17 cellular contexts compared by ENCODE assay signal in genomic region chr12:132620893-132621656, GRCh38. TPM values are rescaled to one million over a fixed set of nuclear protein-coding genes. Genes with fewer than 3 reads are reported as not detected.
DNase-seq lines count a peak whose midpoint lies in the region; ATAC-seq, FAIRE-seq and TF ChIP-seq lines count a peak whose summit lies in the region.
"Had no signal": no experiment of that assay in that cellular context is flagged by ENCODE, and none has a peak within 500 bp of the region (broad histone marks: within the 10 kb centered on the region; RNA-seq: fewer than 3 reads in every experiment).

No MANE protein-coding gene starts in this region.

- H3K36me3 ChIP-seq in GM23338 (ENCODE audit: insufficient read depth): no peaks in the 10 kb centered on the region
- H3K36me3 ChIP-seq in GM12878 (ENCODE audit: control insufficient read depth in 2 of 2, insufficient read depth in 2 of 2, low read length in 1 of 2): peaks cover 0 to 19% of the 10 kb centered on the region in 2 experiments; a peak in 3 of 4 replicates
- H3K36me3 ChIP-seq in osteoblast (ENCODE audit: insufficient read depth, low read length): no peaks in the 10 kb centered on the region
- peaks cover 7% of the 10 kb centered on the region; the same call in 1 of the 2 replicates for H3K36me3 ChIP-seq in PC-3 (ENCODE audit: low read depth, low read length)
- H3K36me3 ChIP-seq in CD4-positive, alpha-beta memory T cell (ENCODE audit: insufficient read depth, low read length): no peaks in the 10 kb centered on the region

- ATAC-seq in GM23338 (no peak), GM12878 (no peak), PC-3 (no peak)

- H3K9ac ChIP-seq in GM12878 (ENCODE audit: control insufficient read depth, insufficient read depth, low read length) (no peak overlapping the region), PC-3 (ENCODE audit: low read length) (no peak overlapping the region)
- H3K9ac ChIP-seq: KMS-11, SK-N-SH had no signal

- H3K79me2 ChIP-seq in GM23338 (replicated peaks; ENCODE audit: insufficient read depth) (no peaks in the 10 kb centered on the region), GM12878 (ENCODE audit: control insufficient read depth, insufficient read depth, low read length) (no peaks in the 10 kb centered on the region), osteoblast (ENCODE audit: insufficient read depth, low read length) (no peaks in the 10 kb centered on the region), PC-3 (ENCODE audit: low read length) (no peaks in the 10 kb centered on the region)

- H3K9me3 ChIP-seq in GM12878 (replicated peaks; ENCODE audit: control insufficient read depth, insufficient read depth, low read length) (peaks cover 5% of the 10 kb centered on the region), osteoblast (ENCODE audit: low read depth, low read length) (peaks cover 3% of the 10 kb centered on the region), PC-3 (ENCODE audit: low read length) (0 out of 2 replicates have a peak, but pooled peaks cover 3% of the 10 kb centered on the region)
- H3K9me3 ChIP-seq in CD4-positive, alpha-beta memory T cell (ENCODE audit: control insufficient read depth in 1 of 2, low read length in 2 of 2): no peaks in the 10 kb centered on the region
- H3K9me3 ChIP-seq: SK-N-SH had no signal

- H3K4me2 ChIP-seq in GM23338: no peak overlapping the region
- no peak overlapping the region for H3K4me2 ChIP-seq in GM12878 (ENCODE audit: control insufficient read depth, insufficient read depth)
- H3K4me2 ChIP-seq in osteoblast (ENCODE audit: insufficient read depth, low read length): no peak overlapping the region
- H3K4me2 ChIP-seq in PC-3 (ENCODE audit: low read length): no peak overlapping the region
- H3K4me2 ChIP-seq: KMS-11, SK-N-SH had no signal

- H3K27ac ChIP-seq in GM23338 (ENCODE audit: low read depth): no peak overlapping the region
- H3K27ac ChIP-seq in GM12878 (ENCODE audit: control insufficient read depth, insufficient read depth): no peak overlapping the region
- no peak overlapping the region for H3K27ac ChIP-seq in osteoblast (ENCODE audit: low read depth, low read length)
- H3K27ac ChIP-seq in PC-3 (ENCODE audit: low read length): no peak overlapping the region
- H3K27ac ChIP-seq in CD4-positive, alpha-beta memory T cell (ENCODE audit: low read depth, low read length): no peak overlapping the region
- H3K27ac ChIP-seq: KMS-11 had no signal

- in situ Hi-C loops in GM12878 (cut with MboI): no loop called here

- POLR2A ChIA-PET in GM12878 (lab: Charles Lee): no interaction called here
- POLR2A ChIA-PET in PC-3 (lab: Charles Lee; ENCODE audit: unreplicated experiment): no interaction called here
- POLR2A ChIA-PET in CD4-positive, alpha-beta memory T cell (lab: Charles Lee; ENCODE audit: partially characterized antibody): no interaction called here

- H3K27ac Mint-ChIP-seq in GM23338: no peak overlapping the region
- H3K27ac Mint-ChIP-seq in activated naive CD4-positive, alpha-beta T cell treated with anti-CD3 and anti-CD28 coated beads for 36 hours: no peak overlapping the region
- H3K27ac Mint-ChIP-seq in CD4-positive, alpha-beta memory T cell: no peak overlapping the region

- peaks cover 19% of the 10 kb centered on the region for H3K9me3 Mint-ChIP-seq in GM23338
- peaks cover 5% of the 10 kb centered on the region for H3K9me3 Mint-ChIP-seq in activated naive CD4-positive, alpha-beta T cell treated with anti-CD3 and anti-CD28 coated beads for 36 hours
- H3K9me3 Mint-ChIP-seq in CD4-positive, alpha-beta memory T cell: peaks cover 0 to 16% (median 8%) of the 10 kb centered on the region in 8 donors

- H3K27me3 ChIP-seq in GM23338 (ENCODE audit: insufficient read depth) (peaks cover 39% of the 10 kb centered on the region), GM12878 (replicated peaks in 1 of 2; ENCODE audit: control insufficient read depth in 2 of 2, insufficient read depth in 2 of 2, low read length in 1 of 2) (no peaks in the 10 kb centered on the region), osteoblast (ENCODE audit: insufficient read depth, low read length) (peaks cover 34% of the 10 kb centered on the region), PC-3 (ENCODE audit: low read length) (peaks cover 28% of the 10 kb centered on the region)
- H3K27me3 ChIP-seq in CD4-positive, alpha-beta memory T cell (ENCODE audit: insufficient read depth, low read length): peaks cover 11% of the 10 kb centered on the region

- peak; percentile 62 for TF ChIP-seq POLR2A in GM12878 (IDR thresholded peaks at IDR 0.05; ENCODE audit: low read depth, low read length)

- RAD21 ChIA-PET in GM12878 (lab: Charles Lee; ENCODE audit: unreplicated experiment): no interaction called here

- H4K20me1 ChIP-seq in GM23338 (replicated peaks; ENCODE audit: insufficient read depth) (0 out of 2 replicates have a peak, but pooled peaks cover 6% of the 10 kb centered on the region), GM12878 (ENCODE audit: control insufficient read depth, insufficient read depth) (no peaks in the 10 kb centered on the region), osteoblast (ENCODE audit: insufficient read depth, low read length) (no peaks in the 10 kb centered on the region), PC-3 (ENCODE audit: low read length) (no peaks in the 10 kb centered on the region)

- no peak for TF ChIP-seq EP300 in GM12878 (IDR thresholded peaks at IDR 0.05; ENCODE audit: borderline replicate concordance in 1 of 2, control insufficient read depth in 1 of 2, low read depth in 2 of 2, low read length in 2 of 2)

- CTCF ChIA-PET in GM12878 (lab: Yijun Ruan, JAX): no interaction called here
- CTCF ChIA-PET in PC-3 (lab: Charles Lee): no interaction called here
- CTCF ChIA-PET in activated naive CD4-positive, alpha-beta T cell treated with anti-CD3 and anti-CD28 coated beads for 36 hours (lab: Charles Lee): no interaction called here
- CTCF ChIA-PET in CD4-positive, alpha-beta memory T cell (lab: Charles Lee; ENCODE audit: partially characterized antibody): no interaction called here

- H3K9me2 ChIP-seq in GM23338 (ENCODE audit: insufficient read depth) (no peaks in the 10 kb centered on the region), PC-3 (replicated peaks; ENCODE audit: low read length) (no peaks in the 10 kb centered on the region)
- H3K9me2 ChIP-seq: SK-N-SH had no signal

- H3K27me3 Mint-ChIP-seq in GM23338 (ENCODE audit: insufficient read depth, low read depth, poor library complexity): peaks cover 40% of the 10 kb centered on the region
- peaks cover 19% of the 10 kb centered on the region for H3K27me3 Mint-ChIP-seq in activated naive CD4-positive, alpha-beta T cell treated with anti-CD3 and anti-CD28 coated beads for 36 hours (ENCODE audit: low read depth)
- H3K27me3 Mint-ChIP-seq in CD4-positive, alpha-beta memory T cell: peaks cover 7 to 12% of the 10 kb centered on the region in 2 donors

- no peak overlapping the region for H3K4me3 ChIP-seq in GM23338
- H3K4me3 ChIP-seq in GM12878: no peak overlapping the region
- H3K4me3 ChIP-seq in osteoblast (ENCODE audit: insufficient read depth, low read length): no peak overlapping the region
- H3K4me3 ChIP-seq in PC-3 (ENCODE audit: low read length): no peak overlapping the region
- no peak overlapping the region for H3K4me3 ChIP-seq in CD4-positive, alpha-beta memory T cell (ENCODE audit: low read length in 2 of 2)

- no peak for FAIRE-seq in GM12878 (lab: Jason Lieb, UNC)
- FAIRE-seq: GM12892, GM19239 had no signal

- TF ChIP-seq CTCF in GM23338 (conservative IDR thresholded peaks at IDR 0.05; ENCODE audit: low read depth in 2 of 2) (no peak), GM12878 (IDR thresholded peaks at IDR 0.05 in 2 of 3, conservative IDR thresholded peaks at IDR 0.05 in 1 of 3; ENCODE audit: control insufficient read depth in 2 of 3, extremely low read depth in 1 of 3, insufficient read depth in 1 of 3, low read depth in 3 of 3, low read length in 3 of 3) (no peak), osteoblast (IDR thresholded peaks at IDR 0.05; ENCODE audit: extremely low read depth, low read depth, low read length) (no peak), PC-3 (conservative IDR thresholded peaks at IDR 0.05; ENCODE audit: low read depth, low read length) (no peak)

- H3F3A ChIP-seq in GM23338 (replicated peaks; ENCODE audit: low read depth) (0 out of 2 replicates have a peak, but pooled peaks cover 3% of the 10 kb centered on the region), PC-3 (ENCODE audit: low read length, unreplicated experiment) (no peaks in the 10 kb centered on the region)

- SMC1A ChIA-PET in GM12878 (lab: Charles Lee; ENCODE audit: uncharacterized antibody, unreplicated experiment): no interaction called here

- intact Hi-C loops in GM12878 (cut with micrococcal nuclease; ENCODE audit: unreplicated experiment): no loop called here
- intact Hi-C loops in PC-3 (cut with micrococcal nuclease): no loop called here
- intact Hi-C loops in activated naive CD4-positive, alpha-beta T cell treated with anti-CD3 and anti-CD28 coated beads for 36 hours (cut with micrococcal nuclease): no loop called here
- intact Hi-C loops in CD4-positive, alpha-beta memory T cell (cut with micrococcal nuclease): no loop called here

- H3K4me1 ChIP-seq in GM23338 (ENCODE audit: insufficient read depth) (peaks cover 6% of the 10 kb centered on the region; the same call in 1 of the 2 replicates), GM12878 (ENCODE audit: control insufficient read depth, insufficient read depth, low read length) (no peaks in the 10 kb centered on the region), osteoblast (ENCODE audit: insufficient read depth, low read length) (peaks cover 9% of the 10 kb centered on the region), PC-3 (ENCODE audit: insufficient read depth, low read length) (peaks cover 18% of the 10 kb centered on the region)
- H3K4me1 ChIP-seq in CD4-positive, alpha-beta memory T cell (ENCODE audit: insufficient read depth, low read length): no peaks in the 10 kb centered on the region

- DNase-seq in DMS53 (lab: John Stamatoyannopoulos, UW) (peak; percentile 50), DMS53 treated with DMSO at 0.1 percent for 48 hours (lab: John Stamatoyannopoulos, UW; ENCODE audit: unreplicated experiment) (no peak), GM23338 (ENCODE audit: low spot score) (no peak), GM12878 (ENCODE audit: low read depth, low spot score) (no peak), osteoblast (ENCODE audit: insufficient read length, low spot score, missing footprints) (peak; percentile 73), PC-3 (no peak)
- DNase-seq in activated naive CD4-positive, alpha-beta T cell treated with anti-CD3 and anti-CD28 coated beads for 36 hours: no peak
- no peak for DNase-seq in CD4-positive, alpha-beta memory T cell
- DNase-seq: NCI-H1092, NCI-H510A had no signal

- 0 out of 3 replicates have a peak overlapping the region, but pooled peaks have one; percentile 14 for H3K4me3 Mint-ChIP-seq in GM23338
- no peak overlapping the region for H3K4me3 Mint-ChIP-seq in activated naive CD4-positive, alpha-beta T cell treated with anti-CD3 and anti-CD28 coated beads for 36 hours
- no peak overlapping the region for H3K4me3 Mint-ChIP-seq in CD4-positive, alpha-beta memory T cell

- WGBS in GM12878 (ENCODE audit: insufficient coverage, insufficient replicate concordance, low lambda C conversion rate, missing lambda C conversion rate): 76% methylated on average over 28 of the region's 29 CpGs

- TF ChIP-seq RAD21 in GM12878 (IDR thresholded peaks at IDR 0.05; ENCODE audit: insufficient read depth, low read depth, low read length): no peak

- peaks cover 26% of the 10 kb centered on the region for H3K36me3 Mint-ChIP-seq in GM23338 (ENCODE audit: low read depth)
- H3K36me3 Mint-ChIP-seq in activated naive CD4-positive, alpha-beta T cell treated with anti-CD3 and anti-CD28 coated beads for 36 hours (ENCODE audit: low read depth): peaks cover 7% of the 10 kb centered on the region
- H3K36me3 Mint-ChIP-seq in CD4-positive, alpha-beta memory T cell: peaks cover 4 to 10% of the 10 kb centered on the region in 2 donors

- H2AFZ ChIP-seq in GM23338: no peak overlapping the region
- H2AFZ ChIP-seq in GM12878 (ENCODE audit: control insufficient read depth, low read depth, low read length): no peak overlapping the region
- H2AFZ ChIP-seq in osteoblast (ENCODE audit: low read length): no peak overlapping the region
- H2AFZ ChIP-seq in PC-3 (ENCODE audit: low read length): no peak overlapping the region

- H3K4me1 Mint-ChIP-seq in GM23338: peaks cover 14% of the 10 kb centered on the region
- peaks cover 7% of the 10 kb centered on the region for H3K4me1 Mint-ChIP-seq in activated naive CD4-positive, alpha-beta T cell treated with anti-CD3 and anti-CD28 coated beads for 36 hours (ENCODE audit: low read depth)
- peaks cover 7 to 20% (median 12%) of the 10 kb centered on the region in 4 donors for H3K4me1 Mint-ChIP-seq in CD4-positive, alpha-beta memory T cell

- BruUV-seq in GM12878 (replicated peaks; lab: Mats Ljungman, UMichigan) (no TSS peak), PC-3 (replicated peaks; lab: Mats Ljungman, UMichigan) (no TSS peak)

RNA-seq across cellular contexts. Expression of gene P2RX2, which starts 2.5 kb away (rescaled TPM):
- total RNA-seq in GM23338 (2014; rRNA removed; shearing (Covaris generic)): 1.7 and 3.0 TPM in 2 replicates
- polyA plus RNA-seq in GM23338 (2016; fragmentation: Nextera tagmentation; extraction: Ambion mirVana): 1.1 and 2.3 TPM in 2 replicates
- total RNA-seq in GM12878 (2013; cell fraction: nucleolus; rRNA removed): not detected in 2 replicates
- total RNA-seq in GM12878 (2014; rRNA removed): not detected in 2 replicates
- total RNA-seq in GM12878 (2014; rRNA removed; fragmentation: Illumina TruSeq; extraction: Trizol): not detected in 2 replicates
- not detected in 2 replicates for total RNA-seq in GM12878 (2021)
- not detected for polyA plus RNA-seq in GM12878 (2011; ENCODE audit: low read depth)
- polyA plus RNA-seq in GM12878 (2011; rRNA removed): not detected in 2 replicates
- polyA plus RNA-seq in GM12878 (2011; cell fraction: cytosol; rRNA removed): not detected in 2 replicates
- polyA plus RNA-seq in GM12878 (2011; cell fraction: nucleus; rRNA removed): not detected in 2 replicates
- polyA plus RNA-seq in GM12878 (2012): not detected in 2 replicates
- not detected in 2 replicates for polyA plus RNA-seq in GM12878 (2014; fragmentation: Illumina TruSeq; extraction: Trizol)
- not detected for polyA plus RNA-seq in GM12878 (2014; fragmentation: Nextera tagmentation; extraction: Ambion mirVana)
- not detected in 2 replicates for polyA plus RNA-seq in GM12878 (2014; rRNA removed)
- polyA plus RNA-seq in GM12878 (2016; fragmentation: Nextera tagmentation; extraction: Ambion mirVana): not detected
- polyA minus RNA-seq in GM12878 (2011; rRNA and poly(A)+ RNA removed): not detected in 2 replicates
- polyA minus RNA-seq in GM12878 (2011; cell fraction: cytosol; rRNA and poly(A)+ RNA removed): not detected in 2 replicates
- polyA minus RNA-seq in GM12878 (2011; cell fraction: nucleus; rRNA and poly(A)+ RNA removed): not detected in 2 replicates
- total RNA-seq in osteoblast: not detected in 2 replicates
- not detected in 2 replicates for total RNA-seq in PC-3 (2014; rRNA removed)
- total RNA-seq in activated naive CD4-positive, alpha-beta T cell treated with anti-CD3 and anti-CD28 coated beads for 36 hours: not detected
- not detected for total RNA-seq in CD4-positive, alpha-beta memory T cell
- polyA plus RNA-seq in CD4-positive, alpha-beta memory T cell: not detected
- total RNA-seq: MCF 10A; T-helper 1 cell treated with Interleukin-12 subunit alpha and Interleukin-12 subunit beta and Interleukin-4 antibody, amounts not matched to agents 30 ng/mL and 1 ng/mL, for 36 hours had no signal
- polyA plus RNA-seq: BJ had no signal

RNA-seq across cellular contexts. Expression of gene LRCOL1, which starts 10.7 kb away (rescaled TPM):
- total RNA-seq in GM23338 (2014; rRNA removed; shearing (Covaris generic)): 1.7 TPM in 1 of 2 replicates, not detected in the other
- polyA plus RNA-seq in GM23338 (2016; fragmentation: Nextera tagmentation; extraction: Ambion mirVana) (not detected in 2 replicates), GM12878 (2011; rRNA removed) (not detected in 2 replicates), GM12878 (2014; fragmentation: Illumina TruSeq; extraction: Trizol) (not detected in 2 replicates), GM12878 (2014; fragmentation: Nextera tagmentation; extraction: Ambion mirVana) (not detected), GM12878 (2014; rRNA removed) (not detected in 2 replicates), GM12878 (2016; fragmentation: Nextera tagmentation; extraction: Ambion mirVana) (not detected)
- not detected in 2 replicates for total RNA-seq in GM12878 (2013; cell fraction: nucleolus; rRNA removed)
- total RNA-seq in GM12878 (2014; rRNA removed) (not detected in 2 replicates), GM12878 (2014; rRNA removed; fragmentation: Illumina TruSeq; extraction: Trizol) (not detected in 2 replicates), GM12878 (2021) (not detected in 2 replicates), osteoblast (not detected in 2 replicates), PC-3 (2014; rRNA removed) (not detected in 2 replicates)
- polyA plus RNA-seq in GM12878 (2011; ENCODE audit: low read depth): not detected
- polyA plus RNA-seq in GM12878 (2011; cell fraction: cytosol; rRNA removed): not detected in 2 replicates
- 0.27 TPM in 1 of 2 replicates, not detected in the other for polyA plus RNA-seq in GM12878 (2011; cell fraction: nucleus; rRNA removed)
- not detected in 2 replicates for polyA plus RNA-seq in GM12878 (2012)
- polyA minus RNA-seq in GM12878 (2011; rRNA and poly(A)+ RNA removed): not detected in 2 replicates
- not detected in 2 replicates for polyA minus RNA-seq in GM12878 (2011; cell fraction: cytosol; rRNA and poly(A)+ RNA removed)
- polyA minus RNA-seq in GM12878 (2011; cell fraction: nucleus; rRNA and poly(A)+ RNA removed): not detected in 2 replicates
- total RNA-seq in activated naive CD4-positive, alpha-beta T cell treated with anti-CD3 and anti-CD28 coated beads for 36 hours: not detected
- total RNA-seq in CD4-positive, alpha-beta memory T cell: not detected
- not detected for polyA plus RNA-seq in CD4-positive, alpha-beta memory T cell
- total RNA-seq: MCF 10A; T-helper 1 cell treated with Interleukin-12 subunit alpha and Interleukin-12 subunit beta and Interleukin-4 antibody, amounts not matched to agents 30 ng/mL and 1 ng/mL, for 36 hours had no signal

Comparison
In these comparisons a context has a peak if more than half of its experiments do, and no peak if none do; other contexts are left out.
1. DNase-seq: peak in DMS53 (single experiment) and osteoblast (single experiment); none in DMS53 treated with DMSO at 0.1 percent for 48 hours (single experiment), GM23338 (single experiment), GM12878 (single experiment), PC-3 (single experiment), activated naive CD4-positive, alpha-beta T cell treated with anti-CD3 and anti-CD28 coated beads for 36 hours (single experiment) and CD4-positive, alpha-beta memory T cell (0 of 5).